In the genomic region with DNA sequence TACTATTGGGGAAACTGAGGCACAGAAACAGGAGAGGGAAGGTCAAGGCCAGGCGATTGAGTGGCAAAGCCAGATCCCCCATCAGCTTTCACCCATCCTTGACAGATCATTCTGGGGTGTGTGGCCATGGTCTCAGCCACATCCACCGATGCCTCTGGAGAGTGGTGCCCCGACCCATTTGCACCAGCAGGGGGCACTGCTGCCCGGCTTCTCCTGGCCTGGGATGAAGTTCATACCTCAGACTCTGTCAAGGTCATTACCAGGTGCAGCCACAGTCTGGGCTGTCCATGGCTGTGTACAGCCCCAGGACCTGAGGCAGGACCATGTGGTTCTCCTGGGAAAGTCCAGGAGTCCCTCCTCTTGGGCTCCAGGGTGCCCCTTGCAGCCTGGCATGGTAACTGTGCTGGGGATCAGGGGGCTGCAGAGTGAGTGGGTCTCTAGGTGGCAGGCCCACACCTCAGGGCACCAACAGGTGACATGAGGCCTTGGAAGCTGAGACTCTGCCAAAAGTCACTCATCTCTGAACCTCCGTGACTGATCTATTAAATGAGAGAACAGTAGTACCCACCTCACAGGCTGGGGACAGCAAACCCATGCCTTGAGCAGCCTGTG, we compare ENCODE assay signal across 8 cellular contexts.
DNase-seq lines count a peak whose midpoint lies in the region; ATAC-seq and TF ChIP-seq lines count a peak whose summit lies in the region.

No MANE protein-coding gene starts in this region.

- H3K9me3 Mint-ChIP-seq in endothelial cell (ENCODE audit: unreplicated experiment), result no peaks in the 10 kb centered on the region
- H3K9me3 Mint-ChIP-seq in naive thymus-derived CD4-positive, alpha-beta T cell, result no peaks in the 10 kb centered on the region
- no peaks in the 10 kb centered on the region for H3K9me3 Mint-ChIP-seq in stimulated activated naive B cell treated with anti-CD40 and anti-IgM and Interleukin-4, amounts not matched to agents 10 μg/mL and 1 μg/mL and 100 μg/mL, for 72 hours

- intact Hi-C loops in naive thymus-derived CD4-positive, alpha-beta T cell (cut with micrococcal nuclease), result loop anchor here (1.0 to 5.0 kb wide), 7 partner anchors 14 to 178 kb away; partner anchors contain the start of gene CACNA2D2 (in 1 of the 2)

- no peak overlapping the region for H3K27ac Mint-ChIP-seq in endothelial cell (ENCODE audit: unreplicated experiment)
- no peak overlapping the region for H3K27ac Mint-ChIP-seq in naive thymus-derived CD4-positive, alpha-beta T cell
- H3K27ac Mint-ChIP-seq in stimulated activated naive B cell treated with anti-CD40 and anti-IgM and Interleukin-4, amounts not matched to agents 10 μg/mL and 1 μg/mL and 100 μg/mL, for 72 hours, result no peak overlapping the region

- DNase-seq in AG04450 (ENCODE audit: low read depth, low spot score) (no peak), NCI-H2227 (lab: John Stamatoyannopoulos, UW; ENCODE audit: unreplicated experiment) (peak; percentile 59), endothelial cell (ENCODE audit: low spot score) (peak; percentile 78)
- DNase-seq in activated CD8-positive, alpha-beta memory T cell treated with anti-CD3 and anti-CD28 coated beads for 4 hours (ENCODE audit: low read depth in 2 of 2), result peak; percentile 36 to 52
- peak; percentile 48 to 81 (median 68) for DNase-seq in naive thymus-derived CD4-positive, alpha-beta T cell
- DNase-seq in stimulated activated naive B cell treated with anti-CD40 and anti-IgM and Interleukin-4, amounts not matched to agents 10 μg/mL and 1 μg/mL and 100 μg/mL, for 72 hours, result peak; percentile 51

- no peaks in the 10 kb centered on the region for H3K4me1 ChIP-seq in naive thymus-derived CD4-positive, alpha-beta T cell (ENCODE audit: control insufficient read depth in 2 of 2, insufficient read depth in 2 of 2, low read length in 2 of 2)

- no peaks in the 10 kb centered on the region for H3K9me3 ChIP-seq in AG04450 (ENCODE audit: control insufficient read depth, insufficient read depth, low read length)
- H3K9me3 ChIP-seq in naive thymus-derived CD4-positive, alpha-beta T cell (ENCODE audit: control insufficient read depth in 2 of 3, low read length in 3 of 3), result no peaks in the 10 kb centered on the region

- H3K4me3 ChIP-seq in AG04450 (ENCODE audit: low read depth, low read length), result no peak overlapping the region
- no peak overlapping the region for H3K4me3 ChIP-seq in naive thymus-derived CD4-positive, alpha-beta T cell (ENCODE audit: low read length)

- no peaks in the 10 kb centered on the region for H3K4me1 Mint-ChIP-seq in endothelial cell (ENCODE audit: unreplicated experiment)
- H3K4me1 Mint-ChIP-seq in naive thymus-derived CD4-positive, alpha-beta T cell, result peaks cover 0 to 20% (median 4%) of the 10 kb centered on the region in 7 donors
- peaks cover 0 to 4% of the 10 kb centered on the region in 2 donors for H3K4me1 Mint-ChIP-seq in stimulated activated naive B cell treated with anti-CD40 and anti-IgM and Interleukin-4, amounts not matched to agents 10 μg/mL and 1 μg/mL and 100 μg/mL, for 72 hours

- peak; percentile 65 for ATAC-seq in GM19023 (IDR thresholded peaks at IDR 0.05; ENCODE audit: unreplicated experiment)
- ATAC-seq in naive thymus-derived CD4-positive, alpha-beta T cell, result peak; percentile 92
- ATAC-seq in stimulated activated naive B cell treated with anti-CD40 and anti-IgM and Interleukin-4, amounts not matched to agents 10 μg/mL and 1 μg/mL and 100 μg/mL, for 72 hours (replicated peaks), result peak; percentile 90 to 96
- no peak for ATAC-seq in GM21360 (IDR thresholded peaks at IDR 0.05; ENCODE audit: unreplicated experiment)

- POLR2A ChIA-PET in AG04450 (lab: Yijun Ruan, JAX), result no interaction called here
- POLR2A ChIA-PET in naive thymus-derived CD4-positive, alpha-beta T cell (lab: Charles Lee), result no interaction called here

- H3K36me3 Mint-ChIP-seq in endothelial cell (ENCODE audit: low read depth, unreplicated experiment), result no peaks in the 10 kb centered on the region
- no peaks in the 10 kb centered on the region for H3K36me3 Mint-ChIP-seq in naive thymus-derived CD4-positive, alpha-beta T cell
- no peaks in the 10 kb centered on the region for H3K36me3 Mint-ChIP-seq in stimulated activated naive B cell treated with anti-CD40 and anti-IgM and Interleukin-4, amounts not matched to agents 10 μg/mL and 1 μg/mL and 100 μg/mL, for 72 hours

- peak; percentile 74 for TF ChIP-seq CTCF in AG04450 (IDR thresholded peaks at IDR 0.05; ENCODE audit: low read depth, low read length)
- peak; percentile 96 for TF ChIP-seq CTCF in endothelial cell (IDR thresholded peaks at IDR 0.05; ENCODE audit: unreplicated experiment)

- peaks cover 10% of the 10 kb centered on the region for H3K27me3 Mint-ChIP-seq in endothelial cell (ENCODE audit: unreplicated experiment)
- peaks cover 0 to 10% (median 0%) of the 10 kb centered on the region in 5 donors for H3K27me3 Mint-ChIP-seq in naive thymus-derived CD4-positive, alpha-beta T cell
- peaks cover 27 to 30% of the 10 kb centered on the region in 2 donors for H3K27me3 Mint-ChIP-seq in stimulated activated naive B cell treated with anti-CD40 and anti-IgM and Interleukin-4, amounts not matched to agents 10 μg/mL and 1 μg/mL and 100 μg/mL, for 72 hours

- H3K4me3 Mint-ChIP-seq in endothelial cell (ENCODE audit: unreplicated experiment), result no peak overlapping the region
- H3K4me3 Mint-ChIP-seq in naive thymus-derived CD4-positive, alpha-beta T cell, result peak overlapping the region in 1 of 10 donors; percentile 47
- no peak overlapping the region for H3K4me3 Mint-ChIP-seq in stimulated activated naive B cell treated with anti-CD40 and anti-IgM and Interleukin-4, amounts not matched to agents 10 μg/mL and 1 μg/mL and 100 μg/mL, for 72 hours

- H3K27ac ChIP-seq in AG04450 (ENCODE audit: low read depth, low read length), result no peak overlapping the region
- no peak overlapping the region for H3K27ac ChIP-seq in naive thymus-derived CD4-positive, alpha-beta T cell (ENCODE audit: low read depth, low read length)

- peaks cover 41% of the 10 kb centered on the region for H3K27me3 ChIP-seq in AG04450 (ENCODE audit: control insufficient read depth, insufficient read depth, low read length)
- H3K27me3 ChIP-seq in naive thymus-derived CD4-positive, alpha-beta T cell (ENCODE audit: control insufficient read depth in 2 of 2, insufficient read depth in 2 of 2, low read length in 2 of 2), result no peaks in the 10 kb centered on the region

- H3K36me3 ChIP-seq in naive thymus-derived CD4-positive, alpha-beta T cell (ENCODE audit: control insufficient read depth in 2 of 3, insufficient read depth in 3 of 3, low read length in 3 of 3), result no peaks in the 10 kb centered on the region

- CTCF ChIA-PET in AG04450 (lab: Charles Lee), result interaction anchor here (0.8 to 1.9 kb wide), 2 partner anchors 103 to 106 kb away, joined by 3 to 23 read pairs; no protein-coding TSS in a partner anchor
- CTCF ChIA-PET in naive thymus-derived CD4-positive, alpha-beta T cell (lab: Charles Lee), result interaction anchor here (1.0 to 7.1 kb wide), 5 partner anchors 73 to 115 kb away, joined by 3 to 46 read pairs (median 5); no protein-coding TSS in a partner anchor
